Comparison of ENCODE assay signal across 2 cellular contexts in genomic region chr2:45653125-45653524, GRCh38.
TF ChIP-seq lines count a peak whose summit lies in the region.

No MANE protein-coding gene starts in this region.

TF ChIP-seq in SK-N-SH, 30 proteins besides CTCF, POLR2A, EP300 and RAD21 (continued from another document):
- TF ChIP-seq REST (IDR thresholded peaks at IDR 0.05; ENCODE audit: low read depth, low read length) (no peak), USF1 (IDR thresholded peaks at IDR 0.05; ENCODE audit: borderline replicate concordance, low read depth) (no peak), TEAD4 (IDR thresholded peaks at IDR 0.05; ENCODE audit: borderline replicate concordance, insufficient read depth) (no peak), YY1 (IDR thresholded peaks at IDR 0.05; ENCODE audit: low read depth) (no peak)
TF ChIP-seq in SK-N-SH: peak in this region for 0.

TF ChIP-seq in SK-N-SH treated with all-trans-retinoic acid at 6 μM for 48 hours, 23 proteins besides CTCF, POLR2A, EP300 and RAD21 (continued from another document):
- TF ChIP-seq CSRNP3 (CRISPR knock-in tag; IDR thresholded peaks at IDR 0.05) (no peak), ZC3H10 (CRISPR knock-in tag; IDR thresholded peaks at IDR 0.05) (no peak), ZFP3 (CRISPR knock-in tag; IDR thresholded peaks at IDR 0.05) (no peak), ZNF8 (CRISPR knock-in tag; IDR thresholded peaks at IDR 0.05) (no peak)
TF ChIP-seq in SK-N-SH treated with all-trans-retinoic acid at 6 μM for 48 hours: peak in this region for 0.
